Comparison of ENCODE assay signal across 8 cellular contexts in the genomic region with DNA sequence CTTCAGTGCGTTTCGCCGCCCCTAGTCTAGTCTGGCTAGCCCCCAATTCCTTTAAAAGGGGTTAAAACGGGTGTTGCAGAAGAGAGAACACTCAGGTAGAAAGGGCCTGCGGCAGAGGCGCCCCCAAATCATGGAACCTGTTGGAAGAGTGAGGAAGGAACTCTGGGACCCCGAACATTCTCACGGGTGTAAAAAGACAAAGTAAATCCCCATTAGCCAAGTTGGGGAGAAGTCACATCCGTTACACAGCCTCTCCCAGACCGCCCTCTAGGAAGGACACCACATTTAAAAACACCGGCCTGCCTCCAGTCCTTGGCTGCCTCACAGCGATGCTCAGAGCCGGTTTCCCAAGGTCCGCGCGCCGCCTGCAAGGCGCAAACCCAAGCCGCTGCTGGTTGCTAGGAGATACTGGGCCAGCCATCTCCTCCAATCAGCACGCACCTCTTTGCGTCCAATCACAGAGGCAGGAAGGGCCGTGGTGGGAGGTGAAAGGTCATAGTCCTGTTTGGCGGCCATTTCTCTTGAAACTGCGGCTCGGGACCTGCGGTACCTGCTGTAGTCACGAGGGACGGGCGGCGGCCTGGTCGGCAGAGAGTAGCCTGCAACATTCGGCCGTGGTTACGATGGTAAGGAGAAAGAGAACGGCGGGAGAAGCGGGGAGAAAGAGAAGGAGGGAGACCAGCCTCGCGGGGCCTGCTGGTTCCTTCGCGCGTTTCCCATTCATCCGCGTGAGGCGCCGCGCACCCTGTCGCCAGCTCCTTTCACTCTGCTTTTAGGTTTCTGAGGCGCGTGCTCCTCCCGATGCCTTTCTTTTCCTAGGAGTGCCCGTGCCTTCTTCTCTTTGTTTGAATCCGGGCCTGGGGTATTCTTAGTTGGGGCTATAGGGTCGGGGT. TPM values are rescaled to one million over a fixed set of nuclear protein-coding genes. Genes with fewer than 3 reads are reported as not detected.
DNase-seq lines count a peak whose midpoint lies in the region; ATAC-seq, FAIRE-seq and TF ChIP-seq lines count a peak whose summit lies in the region.

A gene (plus strand): TSS at position 502 of the 893 bp plus-strand sequence. CDS start 122 bp downstream, at position 624.

- CTCF ChIA-PET in BJ (lab: Yijun Ruan, JAX) = no interaction called here

- peak within 1 kb of the TSS; percentile 35 to 87 for H3K27ac ChIP-seq in kidney (ENCODE audit: low read depth in 2 of 2, low read length in 2 of 2)

- H3K36me3 ChIP-seq in BJ (ENCODE audit: control insufficient read depth, insufficient read depth, low read length) = no peaks in the 10 kb centered on the region
- H3K36me3 ChIP-seq in kidney (ENCODE audit: control insufficient read depth in 1 of 2, insufficient read depth in 2 of 2, low read length in 2 of 2) = peaks cover 0 to 18% of the 10 kb centered on the region in 2 donors

- POLR2A ChIA-PET in BJ (lab: Charles Lee) = no interaction called here

- H3K27me3 ChIP-seq in BJ (ENCODE audit: control insufficient read depth, insufficient read depth, low read length) = peaks cover 2% of the 10 kb centered on the region

- FAIRE-seq in kidney (lab: Jason Lieb, UNC) = peak; percentile 93

- ATAC-seq in HG03439 (IDR thresholded peaks at IDR 0.05; ENCODE audit: unreplicated experiment) = peak; percentile 100

- peaks cover 3% of the 10 kb centered on the region for H3K9me3 Mint-ChIP-seq in chondrocyte (ENCODE audit: low read depth)

- peaks cover 16% of the 10 kb centered on the region for H3K36me3 Mint-ChIP-seq in chondrocyte (ENCODE audit: low read depth)

- no peak within 1 kb of the TSS for H3K27ac Mint-ChIP-seq in chondrocyte (ENCODE audit: unreplicated experiment)

- peak within 1 kb of the TSS; percentile 76 to 81 for H3K9ac ChIP-seq in kidney (ENCODE audit: low read length in 2 of 2)

- H3K4me3 ChIP-seq in BJ (ENCODE audit: low read depth, low read length) (peak within 1 kb of the TSS; percentile 55), kidney (ENCODE audit: low read length in 2 of 2) (peak within 1 kb of the TSS; percentile 86 to 98)

- TF ChIP-seq CTCF in BJ (IDR thresholded peaks at IDR 0.05; ENCODE audit: insufficient read depth, low read depth, low read length) (peak; percentile 31; the same call in 1 of the 2 replicates), chondrocyte (IDR thresholded peaks at IDR 0.05) (peak; percentile 59), kidney (IDR thresholded peaks at IDR 0.05; ENCODE audit: borderline replicate concordance, extremely low read depth, insufficient read depth) (peak; percentile 1)

- H3K4me1 Mint-ChIP-seq in chondrocyte (ENCODE audit: low read depth) = peaks cover 10% of the 10 kb centered on the region

- no peak within 1 kb of the TSS for H3K4me3 Mint-ChIP-seq in chondrocyte (ENCODE audit: unreplicated experiment)

- H3K4me1 ChIP-seq in kidney (ENCODE audit: control insufficient read depth in 1 of 2, insufficient read depth in 1 of 2, low read depth in 1 of 2, low read length in 2 of 2) = peaks cover 0 to 13% of the 10 kb centered on the region in 2 donors

- peak; percentile 86 for DNase-seq in BJ (ENCODE audit: low read depth)
- DNase-seq in GM19238 (ENCODE audit: insufficient read length, low spot score) = peak; percentile 92
- peak; percentile 95 for DNase-seq in NCI-H510A (lab: John Stamatoyannopoulos, UW)
- peak; percentile 91 for DNase-seq in activated CD4-positive, alpha-beta T cell treated with anti-CD3 and anti-CD28 coated beads for 1 hour
- peak; percentile 96 for DNase-seq in chondrocyte (ENCODE audit: low spot score)
- DNase-seq in kidney = peak; percentile 98
- DNase-seq in stimulated activated CD4-positive, alpha-beta T cell treated with anti-CD3 and anti-CD28 coated beads, Interleukin-15, amount 100 ng/mL, for 24 hours = peak; percentile 94

- no peaks in the 10 kb centered on the region for H3K9me3 ChIP-seq in kidney (ENCODE audit: control insufficient read depth in 1 of 2, low read length in 2 of 2)

- intact Hi-C loops in kidney (cut with DNase I) = no loop called here

- H3K27me3 Mint-ChIP-seq in chondrocyte (ENCODE audit: low read depth) = peaks cover 5% of the 10 kb centered on the region

RNA-seq across cellular contexts. Expression of the gene that starts here (rescaled TPM):
- polyA plus RNA-seq in BJ (2011; rRNA removed) (8.9 and 11.1 TPM in 2 replicates), kidney (ENCODE audit: insufficient read depth, low read depth, low replicate concordance) (42.1 TPM)
- 2.6 and 3.0 TPM in 2 replicates for polyA minus RNA-seq in BJ (2011; rRNA and poly(A)+ RNA removed)
- total RNA-seq in chondrocyte (12.4 to 27.1 TPM (median 15.4 TPM) in 3 replicates), kidney (17.7 TPM)

Comparison
In these comparisons a context has a peak if more than half of its experiments do, and no peak if none do; other contexts are left out.
1. Peak in every context shown above with its lines: DNase-seq, ATAC-seq, H3K4me3 ChIP-seq and H3K27ac ChIP-seq.
2. CTCF ChIP-seq: peak in every context shown above with its lines; median percentile 59 in chondrocyte; 31 in BJ; 1 in kidney.